ENCODE assay signal across 9 cellular contexts in genomic region chr1:23478896-23479790, GRCh38. TPM values are rescaled to one million over a fixed set of nuclear protein-coding genes. Genes with fewer than 3 reads are reported as not detected.
DNase-seq lines count a peak whose midpoint lies in the region; ATAC-seq and TF ChIP-seq lines count a peak whose summit lies in the region.
"Had no signal": no experiment of that assay in that cellular context is flagged by ENCODE, and none has a peak within 500 bp of the region (broad histone marks: within the 10 kb centered on the region; RNA-seq: fewer than 3 reads in every experiment).

No MANE protein-coding gene starts in this region.

- H4K91ac ChIP-seq in IMR-90 (ENCODE audit: insufficient read depth, low read depth, low read length), result no peak overlapping the region

- H2AK9ac ChIP-seq in IMR-90 (replicated peaks; ENCODE audit: low read depth, low read length, poor library complexity), result no peak overlapping the region

- H3K27ac ChIP-seq in IMR-90 (ENCODE audit: insufficient read depth, low read length), result no peak overlapping the region
- H3K27ac ChIP-seq in liver (ENCODE audit: low read depth in 1 of 2, low read length in 2 of 2), result peak overlapping the region; percentile 81 to 82
- H3K27ac ChIP-seq in thyroid gland, result peak overlapping the region; percentile 79 to 85 (median 80)

- H3K9me1 ChIP-seq in IMR-90 (ENCODE audit: insufficient read depth, low read length), result peaks cover 14% of the 10 kb centered on the region

- H3K27me3 ChIP-seq in IMR-90 (ENCODE audit: control insufficient read depth, insufficient read depth, low read length), result no peaks in the 10 kb centered on the region
- no peaks in the 10 kb centered on the region for H3K27me3 ChIP-seq in liver (ENCODE audit: control insufficient read depth in 4 of 4, insufficient read depth in 4 of 4, low read length in 3 of 4)
- H3K27me3 ChIP-seq in thyroid gland, result no peaks in the 10 kb centered on the region

- H3K27me3 Mint-ChIP-seq in chondrocyte (ENCODE audit: low read depth), result no peaks in the 10 kb centered on the region
- peaks cover 35 to 45% of the 10 kb centered on the region in 2 donors for H3K27me3 Mint-ChIP-seq in effector memory CD8-positive, alpha-beta T cell

- H4K20me1 ChIP-seq in IMR-90 (ENCODE audit: insufficient read depth, low read length), result peaks cover 17% of the 10 kb centered on the region

- POLR2A ChIA-PET in IMR-90 (lab: Charles Lee; ENCODE audit: unreplicated experiment), result no interaction called here

- H3K27ac Mint-ChIP-seq in chondrocyte (ENCODE audit: unreplicated experiment), result peak overlapping the region; percentile 92
- H3K27ac Mint-ChIP-seq in effector memory CD8-positive, alpha-beta T cell, result no peak overlapping the region

- no peak for TF ChIP-seq RAD21 in IMR-90 (IDR thresholded peaks at IDR 0.05; ENCODE audit: low read length)
- peak; percentile 50 to 58 for TF ChIP-seq RAD21 in liver (IDR thresholded peaks at IDR 0.05)

- H2AK5ac ChIP-seq in IMR-90 (ENCODE audit: low read depth, low read length), result no peak overlapping the region

- 33% methylated on average over 5 of the region's 9 CpGs; no CpG with 5 or more reads in 1 of the 2 experiments for WGBS in IMR-90 (ENCODE audit: extremely low coverage in 2 of 2, insufficient read length in 1 of 2), 2 experiments
- 20% methylated on average over 9 of the region's 9 CpGs for WGBS in liver
- WGBS in thyroid gland, 2 donors, result 22 to 28% methylated on average over 8 to 9 of the region's 9 CpGs

- no peak overlapping the region for H2BK120ac ChIP-seq in IMR-90 (ENCODE audit: low read depth, low read length)

- ATAC-seq in IMR-90 (ENCODE audit: low read depth) (peak; percentile 16), GM18520 (IDR thresholded peaks at IDR 0.05; ENCODE audit: unreplicated experiment) (no peak), GM21619 (IDR thresholded peaks at IDR 0.05; ENCODE audit: unreplicated experiment) (no peak)
- no peak for ATAC-seq in effector memory CD8-positive, alpha-beta T cell (replicated peaks)

- no peak overlapping the region for H4K5ac ChIP-seq in IMR-90 (ENCODE audit: low read depth, low read length)

- H3K4me1 Mint-ChIP-seq in chondrocyte (ENCODE audit: low read depth), result peaks cover 53% of the 10 kb centered on the region
- H3K4me1 Mint-ChIP-seq in effector memory CD8-positive, alpha-beta T cell (ENCODE audit: low read depth in 2 of 2), result peaks cover 6 to 7% of the 10 kb centered on the region in 2 donors

- H3K14ac ChIP-seq in IMR-90 (replicated peaks; ENCODE audit: low read depth, low read length), result no peak overlapping the region

- TF ChIP-seq POLR2A in IMR-90 (IDR thresholded peaks at IDR 0.05; ENCODE audit: low read depth, low read length) (no peak), thyroid gland (IDR thresholded peaks at IDR 0.05) (peak in 1 of 2 donors; percentile 88)

- H3K9me3 ChIP-seq in IMR-90 (ENCODE audit: control insufficient read depth, insufficient read depth, low read length), result no peaks in the 10 kb centered on the region
- no peaks in the 10 kb centered on the region for H3K9me3 ChIP-seq in liver (ENCODE audit: control insufficient read depth in 4 of 4, low read length in 3 of 4)
- H3K9me3 ChIP-seq in thyroid gland, result no peaks in the 10 kb centered on the region

- H3K36me3 Mint-ChIP-seq in chondrocyte (ENCODE audit: low read depth), result peaks cover 2% of the 10 kb centered on the region
- no peaks in the 10 kb centered on the region for H3K36me3 Mint-ChIP-seq in effector memory CD8-positive, alpha-beta T cell (ENCODE audit: insufficient read depth)

- H3K4ac ChIP-seq in IMR-90 (ENCODE audit: low read depth, low read length), result 0 out of 2 replicates have a peak overlapping the region, but pooled peaks have one; percentile 37

- TF ChIP-seq CTCF in IMR-90 (conservative IDR thresholded peaks at IDR 0.05; ENCODE audit: low read depth, low read length) (no peak), chondrocyte (IDR thresholded peaks at IDR 0.05) (no peak), liver (IDR thresholded peaks at IDR 0.05; ENCODE audit: low read depth, low read length, missing input control) (no peak), thyroid gland (IDR thresholded peaks at IDR 0.05) (no peak)

- no peak overlapping the region for H2BK15ac ChIP-seq in IMR-90 (ENCODE audit: low read depth, low read length)

- no peak overlapping the region for H3K4me3 Mint-ChIP-seq in chondrocyte (ENCODE audit: unreplicated experiment)
- no peak overlapping the region for H3K4me3 Mint-ChIP-seq in effector memory CD8-positive, alpha-beta T cell

- BruUV-seq in IMR-90 (replicated peaks; lab: Mats Ljungman, UMichigan), result no TSS peak

- no peak overlapping the region for H3K9ac ChIP-seq in IMR-90 (ENCODE audit: low read depth, low read length)
- H3K9ac ChIP-seq in liver (ENCODE audit: low read depth in 1 of 2, low read length in 2 of 2), result peak overlapping the region in 1 of 2 donors; percentile 73

- H2AFZ ChIP-seq in IMR-90 (replicated peaks; ENCODE audit: low read length, poor library complexity), result peak overlapping the region; percentile 9

- H3K18ac ChIP-seq in IMR-90 (ENCODE audit: low read depth, low read length), result no peak overlapping the region

- H3K4me1 ChIP-seq in IMR-90 (ENCODE audit: control insufficient read depth, insufficient read depth, low read length), result peaks cover 14% of the 10 kb centered on the region
- H3K4me1 ChIP-seq in liver (ENCODE audit: control insufficient read depth in 4 of 4, insufficient read depth in 4 of 4, low read length in 3 of 4), result peaks cover 16 to 75% (median 49%) of the 10 kb centered on the region in 4 donors
- H3K4me1 ChIP-seq in thyroid gland, result peaks cover 31 to 57% of the 10 kb centered on the region in 2 donors

- no peaks in the 10 kb centered on the region for H3K9me3 Mint-ChIP-seq in chondrocyte (ENCODE audit: low read depth)
- no peaks in the 10 kb centered on the region for H3K9me3 Mint-ChIP-seq in effector memory CD8-positive, alpha-beta T cell

- H3K79me1 ChIP-seq in IMR-90 (ENCODE audit: low read depth in 1 of 2, low read length in 2 of 2), result peaks cover 15 to 65% of the 10 kb centered on the region in 2 experiments

- intact Hi-C loops in IMR-90 (cut with micrococcal nuclease), result no loop called here
- intact Hi-C loops in thyroid gland (cut with DNase I), result no loop called here

- no peak overlapping the region for H2BK5ac ChIP-seq in IMR-90 (ENCODE audit: low read depth, low read length, poor library complexity, severe bottlenecking)

- H2BK20ac ChIP-seq in IMR-90 (ENCODE audit: low read depth, low read length), result no peak overlapping the region

- in situ Hi-C loops in IMR-90 (cut with MboI; ENCODE audit: low sequenced_read_pairs), result no loop called here

- no peak overlapping the region for H3K23ac ChIP-seq in IMR-90 (ENCODE audit: low read depth, low read length)

- no peak overlapping the region for H3K56ac ChIP-seq in IMR-90 (ENCODE audit: extremely low read depth, insufficient read depth, low read length)

- H3K36me3 ChIP-seq in IMR-90 (ENCODE audit: control insufficient read depth, insufficient read depth, low read length) (0 out of 2 replicates have a peak, but pooled peaks cover 1% of the 10 kb centered on the region), liver (ENCODE audit: control insufficient read depth in 4 of 4, insufficient read depth in 3 of 4, low read depth in 1 of 4, low read length in 3 of 4) (no peaks in the 10 kb centered on the region), thyroid gland (no peaks in the 10 kb centered on the region)

- CTCF ChIA-PET in IMR-90 (lab: Yijun Ruan, JAX), result interaction anchor here (0.7 kb wide), 1 partner anchor 18 kb away, joined by 3 read pairs; no protein-coding TSS in a partner anchor

- dilution Hi-C loops in IMR-90 (cut with HindIII; ENCODE audit: low sequenced_read_pairs, unreplicated experiment), result no loop called here

- 0 out of 4 replicates have a peak overlapping the region, but pooled peaks of 1 of the 2 experiments have one; percentile 2 for H4K8ac ChIP-seq in IMR-90 (ENCODE audit: low read depth in 2 of 2, low read length in 2 of 2)

- H3K4me2 ChIP-seq in IMR-90 (ENCODE audit: low read depth, low read length), result no peak overlapping the region

- DNase-seq in IMR-90 (peak; percentile 72), chondrocyte (ENCODE audit: low spot score) (no peak), thyroid gland (peak; percentile 94 to 96), DMS153 treated with DMSO at 0.1 percent for 48 hours (lab: John Stamatoyannopoulos, UW; ENCODE audit: unreplicated experiment) (no peak)
- no peak for DNase-seq in effector memory CD8-positive, alpha-beta T cell

- H3K4me3 ChIP-seq in IMR-90 (ENCODE audit: insufficient read depth, low read depth, low read length) (no peak overlapping the region), liver (ENCODE audit: low read depth in 1 of 3, low read length in 3 of 3) (no peak overlapping the region), thyroid gland (replicated peaks in 1 of 3) (no peak overlapping the region)
- H3K4me3 ChIP-seq: skin epidermis had no signal

TF ChIP-seq in liver, 16 proteins besides CTCF, POLR2A, EP300 and RAD21 (continues in another document):
- TF ChIP-seq FOXA1 (IDR thresholded peaks at IDR 0.05), result peak; percentile 95

RNA-seq across cellular contexts. Expression of gene ASAP3, which starts 4.8 kb away (rescaled TPM):
- total RNA-seq in IMR-90 (2012; rRNA removed), result 15.3 and 18.6 TPM in 2 replicates
- 16.9 and 18.8 TPM in 2 replicates for polyA plus RNA-seq in IMR-90 (2012; rRNA removed)
- polyA plus RNA-seq in IMR-90 (2012; cell fraction: cytosol; rRNA removed), result 9.3 and 12.4 TPM in 2 replicates
- polyA plus RNA-seq in IMR-90 (2012; cell fraction: nucleus; rRNA removed; ENCODE audit: low replicate concordance), result 89.7 and 93.0 TPM in 2 replicates
- total RNA-seq in chondrocyte, result 21.9 to 30.8 TPM (median 27.6 TPM) in 3 replicates
- 10 to 100 TPM; 20.9 to 25.9 TPM for total RNA-seq in liver
- polyA plus RNA-seq in liver, result 10 to 100 TPM in 1 of 2 donors, 1 to 10 TPM in 1; 8.3 to 12.5 TPM
- 10 to 100 TPM; 69.3 to 75.7 (median 73.6) TPM for total RNA-seq in thyroid gland

RNA-seq across cellular contexts. Expression of gene E2F2, which starts 51.9 kb away (rescaled TPM):
- 0.36 and 0.56 TPM in 2 replicates for total RNA-seq in IMR-90 (2012; rRNA removed)
- 0.39 and 0.51 TPM in 2 replicates for polyA plus RNA-seq in IMR-90 (2012; rRNA removed)
- polyA plus RNA-seq in IMR-90 (2012; cell fraction: cytosol; rRNA removed), result 0.16 and 0.19 TPM in 2 replicates
- 0.55 and 0.63 TPM in 2 replicates for polyA plus RNA-seq in IMR-90 (2012; cell fraction: nucleus; rRNA removed; ENCODE audit: low replicate concordance)
- total RNA-seq in chondrocyte, result 0.72 to 4.3 TPM (median 0.87 TPM) in 3 replicates
- total RNA-seq in liver, result 10 to 100 TPM in 1 of 2 donors, under 1 TPM in 1; 0.08 to 79.9 TPM
- under 1 TPM; 0.36 to 0.53 TPM for polyA plus RNA-seq in liver
- total RNA-seq in thyroid gland, result under 1 TPM in 3 of 4 donors, not detected in 1; 0.10 to 0.27 (median 0.17) TPM

RNA-seq across cellular contexts. Expression of gene TCEA3, which starts 54.6 kb away (rescaled TPM):
- total RNA-seq in IMR-90 (2012; rRNA removed) (3.0 and 3.3 TPM in 2 replicates), chondrocyte (15.7 to 17.8 TPM (median 16.9 TPM) in 3 replicates), liver (10 to 100 TPM; 29.6 to 49.3 TPM), thyroid gland (10 to 100 TPM; 26.8 to 50.4 (median 48.0) TPM)
- polyA plus RNA-seq in IMR-90 (2012; rRNA removed) (5.4 and 6.3 TPM in 2 replicates), liver (100 to 1,000 TPM in 1 of 2 donors, 10 to 100 TPM in 1; 45.8 to 142 TPM)
- polyA plus RNA-seq in IMR-90 (2012; cell fraction: cytosol; rRNA removed), result 3.4 and 5.3 TPM in 2 replicates
- 6.6 and 11.2 TPM in 2 replicates for polyA plus RNA-seq in IMR-90 (2012; cell fraction: nucleus; rRNA removed; ENCODE audit: low replicate concordance)

Comparison
In these comparisons a context has a peak if more than half of its experiments do, and no peak if none do; other contexts are left out.
1. DNase-seq: peak in IMR-90 (single experiment) and thyroid gland (2 of 2); none in chondrocyte (single experiment), effector memory CD8-positive, alpha-beta T cell (0 of 3) and DMS153 treated with DMSO at 0.1 percent for 48 hours (single experiment).